In genomic region chr7:105830405-105831218, GRCh38 we compare ENCODE assay signal across 10 cellular contexts. TPM values are rescaled to one million over a fixed set of nuclear protein-coding genes. Genes with fewer than 3 reads are reported as not detected.
DNase-seq lines count a peak whose midpoint lies in the region; ATAC-seq lines count a peak whose summit lies in the region.
"Had no signal": no experiment of that assay in that cellular context is flagged by ENCODE, and none has a peak within 500 bp of the region (broad histone marks: within the 10 kb centered on the region; RNA-seq: fewer than 3 reads in every experiment).

No MANE protein-coding gene starts in this region.

- H3K27ac ChIP-seq in caudate nucleus (ENCODE audit: low read depth, low read length), result no peak overlapping the region

- no peaks in the 10 kb centered on the region for H3K4me1 Mint-ChIP-seq in activated CD8-positive, alpha-beta memory T cell treated with anti-CD3 and anti-CD28 coated beads, Interleukin-2, amount 10 ng/mL, durations not matched to agents 7 days and 5 days
- H3K4me1 Mint-ChIP-seq: B cell had no signal

- no peaks in the 10 kb centered on the region for H3K9me3 Mint-ChIP-seq in activated CD8-positive, alpha-beta memory T cell treated with anti-CD3 and anti-CD28 coated beads, Interleukin-2, amount 10 ng/mL, durations not matched to agents 7 days and 5 days (ENCODE audit: low read depth)

- H3K36me3 Mint-ChIP-seq in activated CD8-positive, alpha-beta memory T cell treated with anti-CD3 and anti-CD28 coated beads, Interleukin-2, amount 10 ng/mL, durations not matched to agents 7 days and 5 days, result no peaks in the 10 kb centered on the region

- H3K27me3 Mint-ChIP-seq in activated CD8-positive, alpha-beta memory T cell treated with anti-CD3 and anti-CD28 coated beads, Interleukin-2, amount 10 ng/mL, durations not matched to agents 7 days and 5 days, result peaks cover 15% of the 10 kb centered on the region

- H3K4me3 Mint-ChIP-seq in activated CD8-positive, alpha-beta memory T cell treated with anti-CD3 and anti-CD28 coated beads, Interleukin-2, amount 10 ng/mL, durations not matched to agents 7 days and 5 days, result no peak overlapping the region
- H3K4me3 Mint-ChIP-seq: B cell had no signal

- no peak for ATAC-seq in activated CD8-positive, alpha-beta memory T cell treated with anti-CD3 and anti-CD28 coated beads, Interleukin-2, amount 10 ng/mL, durations not matched to agents 7 days and 5 days
- ATAC-seq in GM18858 (IDR thresholded peaks at IDR 0.05; ENCODE audit: unreplicated experiment), result no peak

- CTCF ChIA-PET in activated CD8-positive, alpha-beta memory T cell treated with anti-CD3 and anti-CD28 coated beads, Interleukin-2, amount 10 ng/mL, durations not matched to agents 7 days and 5 days (lab: Charles Lee), result no interaction called here

- H3K27ac Mint-ChIP-seq in activated CD8-positive, alpha-beta memory T cell treated with anti-CD3 and anti-CD28 coated beads, Interleukin-2, amount 10 ng/mL, durations not matched to agents 7 days and 5 days, result no peak overlapping the region
- H3K27ac Mint-ChIP-seq: B cell had no signal

- peak; percentile 45 for DNase-seq in activated CD8-positive, alpha-beta memory T cell treated with anti-CD3 and anti-CD28 coated beads for 24 hours
- DNase-seq in activated CD8-positive, alpha-beta memory T cell treated with anti-CD3 and anti-CD28 coated beads, Interleukin-2, amount 10 ng/mL, durations not matched to agents 7 days and 5 days, result no peak
- DNase-seq in amniotic stem cell (lab: John Stamatoyannopoulos, UW) (peak; percentile 79), islet precursor cell (peak; percentile 93), GOT3 (lab: John Stamatoyannopoulos, UW) (no peak), caudate nucleus (lab: John Stamatoyannopoulos, UW) (no peak)
- DNase-seq in stimulated activated CD4-positive, alpha-beta T cell treated with anti-CD3 and anti-CD28 coated beads, Interleukin-1b, Interleukin-23, amount 100 ng/mL, for 48 hours, result no peak
- DNase-seq: activated T-cell treated with anti-CD3 and anti-CD28 coated beads for 4 hours had no signal

RNA-seq across cellular contexts. Expression of gene ATXN7L1, which starts 45.8 kb away (rescaled TPM):
- 1 to 10 TPM; 4.2 to 9.1 TPM for total RNA-seq in activated CD8-positive, alpha-beta memory T cell treated with anti-CD3 and anti-CD28 coated beads, Interleukin-2, amount 10 ng/mL, durations not matched to agents 7 days and 5 days

Comparison
In these comparisons a context has a peak if more than half of its experiments do, and no peak if none do; other contexts are left out.
1. DNase-seq: peak in activated CD8-positive, alpha-beta memory T cell treated with anti-CD3 and anti-CD28 coated beads for 24 hours (single experiment), amniotic stem cell (single experiment) and islet precursor cell (single experiment); none in activated CD8-positive, alpha-beta memory T cell treated with anti-CD3 and anti-CD28 coated beads, Interleukin-2, amount 10 ng/mL, durations not matched to agents 7 days and 5 days (single experiment), GOT3 (single experiment), caudate nucleus (0 of 61) and stimulated activated CD4-positive, alpha-beta T cell treated with anti-CD3 and anti-CD28 coated beads, Interleukin-1b, Interleukin-23, amount 100 ng/mL, for 48 hours (single experiment).